2 cellular contexts compared by ENCODE assay signal in genomic region chr5:17620627-17621026, GRCh38.
TF ChIP-seq lines count a peak whose summit lies in the region.

No MANE protein-coding gene starts in this region.

TF ChIP-seq in SK-N-SH, 30 proteins besides CTCF, POLR2A, EP300 and RAD21 (continued from another document):
- TF ChIP-seq ZBTB33 (IDR thresholded peaks at IDR 0.05; ENCODE audit: borderline replicate concordance, low read depth), result no peak

TF ChIP-seq in SK-N-SH treated with all-trans-retinoic acid at 6 μM for 48 hours, 23 proteins besides CTCF, POLR2A, EP300 and RAD21 (continued from another document):
- TF ChIP-seq, protein P1, sequence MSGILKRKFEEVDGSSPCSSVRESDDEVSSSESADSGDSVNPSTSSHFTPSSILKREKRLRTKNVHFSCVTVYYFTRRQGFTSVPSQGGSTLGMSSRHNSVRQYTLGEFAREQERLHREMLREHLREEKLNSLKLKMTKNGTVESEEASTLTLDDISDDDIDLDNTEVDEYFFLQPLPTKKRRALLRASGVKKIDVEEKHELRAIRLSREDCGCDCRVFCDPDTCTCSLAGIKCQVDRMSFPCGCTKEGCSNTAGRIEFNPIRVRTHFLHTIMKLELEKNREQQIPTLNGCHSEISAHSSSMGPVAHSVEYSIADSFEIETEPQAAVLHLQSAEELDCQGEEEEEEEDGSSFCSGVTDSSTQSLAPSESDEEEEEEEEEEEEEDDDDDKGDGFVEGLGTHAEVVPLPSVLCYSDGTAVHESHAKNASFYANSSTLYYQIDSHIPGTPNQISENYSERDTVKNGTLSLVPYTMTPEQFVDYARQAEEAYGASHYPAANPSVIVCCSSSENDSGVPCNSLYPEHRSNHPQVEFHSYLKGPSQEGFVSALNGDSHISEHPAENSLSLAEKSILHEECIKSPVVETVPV (CRISPR knock-in tag; IDR thresholded peaks at IDR 0.05), result no peak
- no peak for TF ChIP-seq ZFP3 (CRISPR knock-in tag; IDR thresholded peaks at IDR 0.05)
- TF ChIP-seq CSDC2 (CRISPR knock-in tag; IDR thresholded peaks at IDR 0.05), result no peak
- no peak for TF ChIP-seq GLIS3 (CRISPR knock-in tag; IDR thresholded peaks at IDR 0.05)
- no peak for TF ChIP-seq BACH2 (CRISPR knock-in tag; IDR thresholded peaks at IDR 0.05; ENCODE audit: borderline replicate concordance)
- TF ChIP-seq PPARA (CRISPR knock-in tag; IDR thresholded peaks at IDR 0.05; ENCODE audit: borderline replicate concordance), result no peak
- TF ChIP-seq CREB5 (CRISPR knock-in tag; IDR thresholded peaks at IDR 0.05; ENCODE audit: low read depth), result no peak
- TF ChIP-seq ZFP30 (CRISPR knock-in tag; IDR thresholded peaks at IDR 0.05), result no peak
- no peak for TF ChIP-seq ZNF8 (CRISPR knock-in tag; IDR thresholded peaks at IDR 0.05)
- TF ChIP-seq ZNF70 (CRISPR knock-in tag; IDR thresholded peaks at IDR 0.05), result no peak
- no peak for TF ChIP-seq ARNTL (CRISPR knock-in tag; IDR thresholded peaks at IDR 0.05; ENCODE audit: borderline replicate concordance, low read depth)
- no peak for TF ChIP-seq ZC3H10 (CRISPR knock-in tag; IDR thresholded peaks at IDR 0.05)
- no peak for TF ChIP-seq PATZ1 (CRISPR knock-in tag; IDR thresholded peaks at IDR 0.05; ENCODE audit: borderline replicate concordance)
- TF ChIP-seq ISL1 (CRISPR knock-in tag; IDR thresholded peaks at IDR 0.05), result no peak
- TF ChIP-seq RARB (CRISPR knock-in tag; IDR thresholded peaks at IDR 0.05), result no peak
TF ChIP-seq in SK-N-SH treated with all-trans-retinoic acid at 6 μM for 48 hours: peak in this region for 0.
